In genomic region chr9:5799314-5799713, GRCh38 we compare ENCODE assay signal across 9 cellular contexts. TPM values are rescaled to one million over a fixed set of nuclear protein-coding genes. Genes with fewer than 3 reads are reported as not detected.
DNase-seq lines count a peak whose midpoint lies in the region; ATAC-seq and TF ChIP-seq lines count a peak whose summit lies in the region.
"Had no signal": no experiment of that assay in that cellular context is flagged by ENCODE, and none has a peak within 500 bp of the region (broad histone marks: within the 10 kb centered on the region; RNA-seq: fewer than 3 reads in every experiment).

No MANE protein-coding gene starts in this region.

- intact Hi-C loops in upper lobe of right lung (cut with DNase I): no loop called here

- POLR2A ChIA-PET in WTC11 (lab: Charles Lee): no interaction called here

- H3K9me3 ChIP-seq in upper lobe of right lung: no peaks in the 10 kb centered on the region

- no peaks in the 10 kb centered on the region for H3K4me1 Mint-ChIP-seq in WTC11

- ATAC-seq in left lobe of liver (peak; percentile 93), upper lobe of right lung (peak; percentile 23), GM21576 (IDR thresholded peaks at IDR 0.05; ENCODE audit: unreplicated experiment) (no peak), WTC11 (no peak; the same call in 1 of the 2 replicates)

- in situ Hi-C loops in brain microvascular endothelial cell (cut with HindIII; ENCODE audit: low pct_ligation_motif_present, low sequenced_read_pairs): no loop called here

- DNase-seq in NCI-H345 (lab: John Stamatoyannopoulos, UW) (peak; percentile 14), NCI-H345 treated with DMSO at 0.1 percent for 48 hours (lab: John Stamatoyannopoulos, UW; ENCODE audit: unreplicated experiment) (no peak), NCI-H2107 (lab: John Stamatoyannopoulos, UW) (peak; percentile 34), brain microvascular endothelial cell (peak; percentile 27), left lobe of liver (ENCODE audit: low spot score) (no peak), upper lobe of right lung (no peak), WTC11 (ENCODE audit: low spot score) (no peak)

- CTCF ChIA-PET in WTC11 (lab: Charles Lee): interaction anchor here (0.5 to 1.5 kb wide), 6 partner anchors 34 to 281 kb away, joined by 3 to 8 read pairs (median 4); partner anchors contain the start of gene ERMP1

- no peaks in the 10 kb centered on the region for H3K27me3 Mint-ChIP-seq in WTC11 (ENCODE audit: low read depth)
- H3K27me3 Mint-ChIP-seq: CD4-positive, CD25-positive, alpha-beta regulatory T cell had no signal

- TF ChIP-seq CTCF in brain microvascular endothelial cell (IDR thresholded peaks at IDR 0.05; ENCODE audit: low read depth, low read length, missing control alignments) (peak; percentile 88), upper lobe of right lung (IDR thresholded peaks at IDR 0.05) (peak; percentile 66), WTC11 (IDR thresholded peaks at IDR 0.05) (no peak)

- no peaks in the 10 kb centered on the region for H3K4me1 ChIP-seq in upper lobe of right lung

- H3K27me3 ChIP-seq in brain microvascular endothelial cell (replicated peaks) (no peaks in the 10 kb centered on the region), upper lobe of right lung (no peaks in the 10 kb centered on the region)

- H3K4me3 Mint-ChIP-seq in WTC11: no peak overlapping the region
- H3K4me3 Mint-ChIP-seq: CD4-positive, CD25-positive, alpha-beta regulatory T cell had no signal

- no peaks in the 10 kb centered on the region for H3K9me3 Mint-ChIP-seq in WTC11

- H3K36me3 Mint-ChIP-seq in WTC11: peaks cover 17% of the 10 kb centered on the region

- H3K27ac ChIP-seq in brain microvascular endothelial cell: no peak overlapping the region
- no peak overlapping the region for H3K27ac ChIP-seq in upper lobe of right lung

- H3K27ac Mint-ChIP-seq in WTC11: no peak overlapping the region

- H3K4me3 ChIP-seq in brain microvascular endothelial cell (ENCODE audit: low read depth, low read length) (no peak overlapping the region), upper lobe of right lung (no peak overlapping the region)

- H3K36me3 ChIP-seq in brain microvascular endothelial cell (replicated peaks) (no peaks in the 10 kb centered on the region), upper lobe of right lung (peaks cover 14% of the 10 kb centered on the region)

TF ChIP-seq in WTC11, 78 proteins besides CTCF, POLR2A, EP300 and RAD21:
- TF ChIP-seq HMGA2 (CRISPR knock-in tag; IDR thresholded peaks at IDR 0.05): no peak
- no peak for TF ChIP-seq ZNF138 (CRISPR knock-in tag; conservative IDR thresholded peaks at IDR 0.05)

RNA-seq across cellular contexts. Expression of gene ERMP1, which starts 33.6 kb away (rescaled TPM):
- total RNA-seq in left lobe of liver (11.8 TPM), upper lobe of right lung (34.8 TPM), WTC11 (2021) (25.4 to 28.8 TPM (median 28.8 TPM) in 3 replicates)

Comparison
In these comparisons a context has a peak if more than half of its experiments do, and no peak if none do; other contexts are left out.
1. DNase-seq: peak in NCI-H345 (single experiment), NCI-H2107 (single experiment) and brain microvascular endothelial cell (single experiment); none in NCI-H345 treated with DMSO at 0.1 percent for 48 hours (single experiment), left lobe of liver (single experiment), upper lobe of right lung (single experiment) and WTC11 (single experiment).
2. ATAC-seq: peak in left lobe of liver (single experiment) and upper lobe of right lung (single experiment); none in GM21576 (single experiment) and WTC11 (single experiment).